ENCODE assay signal across 19 cellular contexts in genomic region chr4:36326610-36327009, GRCh38. TPM values are rescaled to one million over a fixed set of nuclear protein-coding genes. Genes with fewer than 3 reads are reported as not detected.
"Had no signal": no experiment of that assay in that cellular context is flagged by ENCODE, and none has a peak within 500 bp of the region (broad histone marks: within the 10 kb centered on the region; RNA-seq: fewer than 3 reads in every experiment).

No MANE protein-coding gene starts in this region.

- H3K36me3 Mint-ChIP-seq: activated naive CD8-positive, alpha-beta T cell had no signal

- H3K4me3 Mint-ChIP-seq: neural crest cell had no signal

- DNase-seq: activated B cell treated with CpG ODN at 0.5 μM for 24 hours; activated CD8-positive, alpha-beta memory T cell treated with anti-CD3 and anti-CD28 coated beads, Interleukin-2, amount 50 U/mL, for 4 hours; aorta; effector CD4-positive, alpha-beta T cell; gastrocnemius medialis; heart right ventricle; islet precursor cell; left lung; mesendoderm; sigmoid colon; stimulated activated CD4-positive, alpha-beta T cell treated with anti-CD3 and anti-CD28 coated beads, Interleukin-2, amount 100 ng/mL, for 48 hours; stimulated activated CD8-positive, alpha-beta memory T cell treated with anti-CD3 and anti-CD28 coated beads, Interleukin-4, amount 100 ng/mL, for 48 hours; T-helper 2 cell had no signal

- ATAC-seq: gastrocnemius medialis, heart right ventricle, left lung had no signal

- H3K4me1 Mint-ChIP-seq: neural crest cell had no signal

- H3K27me3 Mint-ChIP-seq: activated B cell treated with CpG ODN at 0.5 μM for 24 hours; activated naive CD8-positive, alpha-beta T cell had no signal

- H3K9me3 Mint-ChIP-seq: activated B cell treated with CpG ODN at 0.5 μM for 24 hours, neural crest cell had no signal

RNA-seq across cellular contexts. Expression of gene DTHD1, which starts 45.2 kb away (rescaled TPM):
- total RNA-seq: activated B cell treated with CpG ODN at 0.5 μM for 24 hours, cardiac muscle cell, endothelial cell of umbilical vein, neural crest cell, osteocyte, pulmonary artery endothelial cell had no signal
